ENCODE assay signal across 16 cellular contexts in the genomic region with DNA sequence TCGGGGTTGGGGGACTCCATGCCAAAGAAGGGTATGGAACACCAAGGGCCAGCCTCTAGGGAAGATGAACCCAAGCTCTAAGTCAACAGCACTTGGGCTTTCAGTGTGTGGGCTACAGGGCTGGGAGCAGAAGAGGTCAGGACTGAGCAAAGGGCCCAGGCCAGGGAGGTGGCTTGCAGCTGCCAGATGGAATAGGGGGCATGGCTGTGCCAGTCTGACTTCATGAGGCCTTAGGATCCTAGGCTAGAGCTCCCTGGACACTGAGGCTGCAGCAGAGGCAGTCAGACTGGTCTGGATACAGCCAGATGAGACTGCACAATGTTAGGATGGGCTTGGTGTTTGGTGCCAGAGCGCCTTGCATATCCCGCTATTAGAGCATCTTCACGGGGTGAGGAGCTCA. TPM values are rescaled to one million over a fixed set of nuclear protein-coding genes. Genes with fewer than 3 reads are reported as not detected.
A peak's percentile ranks its signal among the peaks of the same experiment; 100 is the strongest.
DNase-seq lines count a peak whose midpoint lies in the region; FAIRE-seq and TF ChIP-seq lines count a peak whose summit lies in the region.
"Had no signal": no experiment of that assay in that cellular context is flagged by ENCODE, and none has a peak within 500 bp of the region (broad histone marks: within the 10 kb centered on the region; RNA-seq: fewer than 3 reads in every experiment).

No MANE protein-coding gene starts in this region.

- H2BK120ac ChIP-seq in H9 (ENCODE audit: low read depth, low read length, poor library complexity, severe bottlenecking): no peak overlapping the region
- H2BK120ac ChIP-seq in neuronal stem cell (ENCODE audit: low read depth, low read length): no peak overlapping the region

- H3K79me2 ChIP-seq in H9 (ENCODE audit: insufficient read depth, low read length) (no peaks in the 10 kb centered on the region), Karpas-422 (ENCODE audit: low read length) (no peaks in the 10 kb centered on the region)

- H3K4me2 ChIP-seq in H9 (ENCODE audit: insufficient read depth, insufficient read length, low read length): no peak overlapping the region
- H3K4me2 ChIP-seq in neuronal stem cell (ENCODE audit: insufficient read depth, low read length, poor library complexity, severe bottlenecking): no peak overlapping the region
- H3K4me2 ChIP-seq in Karpas-422 (ENCODE audit: low read depth, low read length, poor library complexity, severe bottlenecking): no peak overlapping the region

- H3K4ac ChIP-seq in H9 (ENCODE audit: low read depth, low read length): no peak overlapping the region
- no peak overlapping the region for H3K4ac ChIP-seq in neuronal stem cell (ENCODE audit: low read length)

- no peak overlapping the region for H3K4me3 ChIP-seq in neuronal stem cell (ENCODE audit: low read length in 2 of 2)
- H3K4me3 ChIP-seq in stomach: no peak overlapping the region
- H3K4me3 ChIP-seq in Karpas-422 (ENCODE audit: low read length): no peak overlapping the region
- H3K4me3 ChIP-seq: HAP-1 had no signal

- no peak overlapping the region for H3K4me3 Mint-ChIP-seq in H9
- H3K4me3 Mint-ChIP-seq: CD4-positive, alpha-beta T cell had no signal

- peaks cover 25% of the 10 kb centered on the region for H3K23me2 ChIP-seq in H9 (ENCODE audit: insufficient read length, low read depth, low read length, poor library complexity, severe bottlenecking)

- WGBS in H9 (ENCODE audit: extremely low coverage, insufficient read length, low lambda C conversion rate): no CpG with 5 or more reads among the region's 4 CpGs
- WGBS in neuronal stem cell (ENCODE audit: extremely low coverage in 2 of 2, insufficient read length in 2 of 2, insufficient replicate concordance in 1 of 2), 2 donors: no CpG with 5 or more reads among the region's 4 CpGs
- 67 to 87% (median 72%) methylated on average over 4 of the region's 4 CpGs for WGBS in stomach, 5 donors

- H3K9me3 ChIP-seq in H9 (ENCODE audit: control insufficient read depth, low read depth, low read length) (no peaks in the 10 kb centered on the region), neuronal stem cell (replicated peaks in 1 of 2; ENCODE audit: control insufficient read depth in 2 of 2, insufficient read depth in 1 of 2, low read depth in 1 of 2, low read length in 2 of 2) (peaks cover 0 to 5% of the 10 kb centered on the region in 2 donors), stomach (no peaks in the 10 kb centered on the region), Karpas-422 (ENCODE audit: low read length) (no peaks in the 10 kb centered on the region)
- H3K9me3 ChIP-seq: BE2C, Caco-2, HAP-1 had no signal

- TF ChIP-seq CTCF in H9 (conservative IDR thresholded peaks at IDR 0.05) (no peak), stomach (IDR thresholded peaks at IDR 0.05) (no peak)

- peaks cover 2% of the 10 kb centered on the region for H4K20me1 ChIP-seq in H9 (ENCODE audit: control insufficient read depth, insufficient read depth, insufficient read length)
- no peaks in the 10 kb centered on the region for H4K20me1 ChIP-seq in Karpas-422 (ENCODE audit: insufficient read depth, low read depth, low read length)

- H4K8ac ChIP-seq in H9 (replicated peaks; ENCODE audit: insufficient read length, low read depth, low read length): no peak overlapping the region
- H4K8ac ChIP-seq in neuronal stem cell (ENCODE audit: low read depth, low read length): no peak overlapping the region

- H3K14ac ChIP-seq in H9 (ENCODE audit: insufficient read depth, low read length) (no peak overlapping the region; the same call in 1 of the 2 replicates), neuronal stem cell (ENCODE audit: low read length) (no peak overlapping the region)

- in situ Hi-C loops in ACHN (cut with HindIII; ENCODE audit: low pct_ligation_motif_present, low pct_unique_long_range_greater_than_20kb, low sequenced_read_pairs): no loop called here

- H3K9me2 ChIP-seq in Karpas-422 (replicated peaks; ENCODE audit: insufficient read depth, low read length): no peaks in the 10 kb centered on the region

- H4K5ac ChIP-seq in H9 (ENCODE audit: insufficient read length, low read depth, low read length): no peak overlapping the region

- H3K23ac ChIP-seq in H9 (ENCODE audit: insufficient read length, low read depth, low read length) (no peak overlapping the region), neuronal stem cell (ENCODE audit: low read depth, low read length, poor library complexity) (peak overlapping the region; percentile 8)

- H3K27ac Mint-ChIP-seq in H9: no peak overlapping the region
- H3K27ac Mint-ChIP-seq: CD4-positive, alpha-beta T cell had no signal

- no peak overlapping the region for H3K56ac ChIP-seq in H9 (ENCODE audit: insufficient read length, low read depth, low read length)

- H3K27me3 Mint-ChIP-seq in H9 (ENCODE audit: low read depth): peaks cover 100% of the 10 kb centered on the region

- H2BK5ac ChIP-seq in H9 (ENCODE audit: insufficient read length, low read length) (no peak overlapping the region), neuronal stem cell (ENCODE audit: low read length) (no peak overlapping the region)

- intact Hi-C loops in stomach (cut with DNase I; ENCODE audit: low total_unique reads): no loop called here

- no peaks in the 10 kb centered on the region for H3K79me1 ChIP-seq in H9 (ENCODE audit: insufficient read depth, low read depth, low read length, poor library complexity, severe bottlenecking)
- H3K79me1 ChIP-seq in neuronal stem cell (ENCODE audit: low read depth, low read length): no peaks in the 10 kb centered on the region

- no peak overlapping the region for H3T11ph ChIP-seq in H9 (ENCODE audit: low read length)

- H2AFZ ChIP-seq in H9 (ENCODE audit: low read length): no peak overlapping the region
- no peak overlapping the region for H2AFZ ChIP-seq in neuronal stem cell (ENCODE audit: low read length)
- H2AFZ ChIP-seq in Karpas-422 (ENCODE audit: low read length): no peak overlapping the region

- H4K91ac ChIP-seq in H9 (ENCODE audit: insufficient read length, low read depth, low read length) (no peak overlapping the region), neuronal stem cell (ENCODE audit: low read depth, low read length, poor library complexity) (no peak overlapping the region)

- no peaks in the 10 kb centered on the region; a peak in 1 of 7 replicates for H3K36me3 Mint-ChIP-seq in H9 (ENCODE audit: insufficient read depth in 1 of 3, low read depth in 3 of 3)

- DNase-seq in H9 (peak; percentile 20), ecto neural progenitor cell (ENCODE audit: low spot score) (peak; percentile 36), neuronal stem cell (ENCODE audit: low spot score) (no peak), stomach (peak; percentile 8), Karpas-422 (no peak), ACHN (no peak), GM12892 (ENCODE audit: insufficient read length) (no peak)
- DNase-seq: BE2C; Caco-2; CD4-positive, alpha-beta T cell; DMS79; GDM1 had no signal

- H3K27ac ChIP-seq in H9 (ENCODE audit: insufficient read length, low read depth, low read length): no peak overlapping the region
- H3K27ac ChIP-seq in neuronal stem cell (replicated peaks; ENCODE audit: low read length): no peak overlapping the region
- H3K27ac ChIP-seq in stomach: no peak overlapping the region
- H3K27ac ChIP-seq in Karpas-422 (ENCODE audit: low read length): no peak overlapping the region

- no peak for FAIRE-seq in GM12892 (lab: Jason Lieb, UNC)
- FAIRE-seq: D721Med, H1 had no signal

- TF ChIP-seq POLR2A in stomach (IDR thresholded peaks at IDR 0.05): no peak
- TF ChIP-seq POLR2A in GM12892 (IDR thresholded peaks at IDR 0.05; ENCODE audit: low read depth, low read length): no peak

- H3K27me3 ChIP-seq in H9 (ENCODE audit: insufficient read depth, low read length) (peaks cover 66% of the 10 kb centered on the region; the same call in 1 of the 2 replicates), neuronal stem cell (ENCODE audit: control insufficient read depth in 3 of 3, insufficient read depth in 3 of 3, low read depth in 1 of 3, low read length in 3 of 3) (peaks cover 25 to 90% (median 42%) of the 10 kb centered on the region in 3 experiments), stomach (peaks cover 19 to 82% (median 41%) of the 10 kb centered on the region in 3 donors), Karpas-422 (ENCODE audit: low read length) (no peaks in the 10 kb centered on the region)

- H3K9ac ChIP-seq in H9 (ENCODE audit: extremely low read depth, insufficient read length, low read length): no peak overlapping the region
- H3K9ac ChIP-seq in neuronal stem cell (ENCODE audit: low read depth, low read length, poor library complexity): no peak overlapping the region
- H3K9ac ChIP-seq in Karpas-422 (ENCODE audit: low read length): no peak overlapping the region

- H3K4me1 Mint-ChIP-seq in H9: peaks cover 9 to 16% of the 10 kb centered on the region in 2 experiments

- H2BK12ac ChIP-seq in H9 (ENCODE audit: insufficient read length, low read depth, low read length) (no peak overlapping the region), neuronal stem cell (ENCODE audit: low read length) (no peak overlapping the region)

- H2BK15ac ChIP-seq in H9 (ENCODE audit: low read depth, low read length): no peak overlapping the region
- H2BK15ac ChIP-seq in neuronal stem cell (ENCODE audit: low read length): no peak overlapping the region

- H3K9me3 Mint-ChIP-seq in H9: peaks cover under 1 to 3% of the 10 kb centered on the region in 2 experiments; a peak in 3 of 5 replicates
- H3K9me3 Mint-ChIP-seq: CD4-positive, alpha-beta T cell had no signal

- no peak for TF ChIP-seq EP300 in stomach (IDR thresholded peaks at IDR 0.05)

- no peaks in the 10 kb centered on the region for H3K36me3 ChIP-seq in neuronal stem cell (replicated peaks in 1 of 2; ENCODE audit: control insufficient read depth in 2 of 2, insufficient read depth in 2 of 2, low read length in 2 of 2)
- H3K36me3 ChIP-seq in stomach: no peaks in the 10 kb centered on the region
- H3K36me3 ChIP-seq in Karpas-422 (ENCODE audit: insufficient read depth, low read length): no peaks in the 10 kb centered on the region
- H3K36me3 ChIP-seq: BE2C, HAP-1 had no signal

- H2AK5ac ChIP-seq in H9 (ENCODE audit: insufficient read length, low read length) (no peak overlapping the region), neuronal stem cell (ENCODE audit: low read depth, low read length) (no peak overlapping the region)

- H2BK20ac ChIP-seq in H9 (ENCODE audit: low read depth, low read length, poor library complexity, severe bottlenecking): no peak overlapping the region

- H3K4me1 ChIP-seq in H9 (ENCODE audit: insufficient read depth, low read length) (no peaks in the 10 kb centered on the region), neuronal stem cell (ENCODE audit: control insufficient read depth in 2 of 2, insufficient read depth in 1 of 2, low read depth in 1 of 2, low read length in 2 of 2) (peaks cover 0 to 3% of the 10 kb centered on the region in 2 donors), stomach (peaks cover 13 to 28% (median 25%) of the 10 kb centered on the region in 4 donors), Karpas-422 (ENCODE audit: low read length) (peaks cover 35% of the 10 kb centered on the region)
- H3K4me1 ChIP-seq: BE2C, Caco-2, HAP-1 had no signal

- no peak overlapping the region for H3K18ac ChIP-seq in H9 (ENCODE audit: insufficient read length, low read depth, low read length)
- no peak overlapping the region for H3K18ac ChIP-seq in neuronal stem cell (ENCODE audit: low read length)

RNA-seq across cellular contexts. Expression of gene RASGRF1, which starts 3.8 kb away (rescaled TPM):
- 0.33 and 0.48 TPM in 2 replicates for total RNA-seq in H9 (2021)
- polyA plus RNA-seq in neuronal stem cell (2013, experiment 1 of 2): 0.07 TPM
- 0.01 TPM for polyA plus RNA-seq in neuronal stem cell (2013, experiment 2 of 2)
- 1 to 10 TPM in 2 of 5 donors, under 1 TPM in 1, not detected in 2; 0.18 to 3.8 (median 2.2) TPM for total RNA-seq in stomach
- polyA plus RNA-seq in stomach: under 1 TPM in 1 of 3 donors, not detected in 2; 0.10 TPM
- 3.6 and 10.5 TPM in 2 replicates for total RNA-seq in Karpas-422 (2014; rRNA removed; shearing (Covaris generic); ENCODE audit: low replicate concordance)
- polyA plus RNA-seq in GM12892 (2012; ENCODE audit: missing spikeins): 4.3 TPM
- total RNA-seq: CD4-positive, alpha-beta T cell; Daoy had no signal

Comparison
In these comparisons a context has a peak if more than half of its experiments do, and no peak if none do; other contexts are left out.
1. DNase-seq: peak in H9 (single experiment), ecto neural progenitor cell (single experiment) and stomach (single experiment); none in neuronal stem cell (single experiment), Karpas-422 (single experiment), ACHN (single experiment) and GM12892 (single experiment).